28 cellular contexts compared by ENCODE assay signal in the genomic region with DNA sequence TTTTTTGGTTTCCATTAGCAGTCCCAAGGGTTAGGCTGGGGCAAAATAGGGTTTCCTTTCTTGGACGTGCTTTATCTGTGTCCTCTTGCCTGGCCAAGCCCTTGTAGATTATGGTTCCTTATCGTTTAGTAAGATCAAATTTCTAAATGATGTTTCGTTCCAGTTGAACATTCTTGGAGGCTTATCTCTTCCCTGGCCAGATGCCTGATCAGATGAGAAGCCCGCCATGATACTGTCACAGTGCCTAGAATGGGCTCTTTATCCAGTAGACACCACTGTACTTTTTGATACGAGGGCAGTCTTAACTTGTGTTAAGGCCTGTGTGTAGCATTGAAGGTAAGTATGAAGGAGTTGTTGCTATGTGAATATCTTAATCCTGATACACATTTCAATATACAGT.
"Had no signal": no experiment of that assay in that cellular context is flagged by ENCODE, and none has a peak within 500 bp of the region (broad histone marks: within the 10 kb centered on the region; RNA-seq: fewer than 3 reads in every experiment).

No MANE protein-coding gene starts in this region.

- H3K4me3 ChIP-seq: coronary artery, dorsolateral prefrontal cortex, esophagus muscularis mucosa, gastroesophageal sphincter, heart right ventricle, hepatocyte had no signal

- H3K9me3 ChIP-seq: esophagus muscularis mucosa, gastroesophageal sphincter, heart right ventricle had no signal

- H3K79me2 ChIP-seq: hepatocyte had no signal

- H3K36me3 ChIP-seq: WERI-Rb-1 had no signal

- H3K27ac ChIP-seq: brain microvascular endothelial cell, coronary artery, dorsolateral prefrontal cortex, esophagus muscularis mucosa, gastroesophageal sphincter, heart right ventricle, hepatocyte, WERI-Rb-1 had no signal

- DNase-seq: activated B cell treated with CpG ODN at 0.5 μM for 24 hours; activated CD4-positive, alpha-beta T cell treated with anti-CD3 and anti-CD28 coated beads for 48 hours; activated CD4-positive, alpha-beta T cell treated with anti-CD3 and anti-CD28 coated beads, Interleukin-2, amount 50 U/mL, for 1 hour; activated CD4-positive, alpha-beta T cell treated with anti-CD3 and anti-CD28 coated beads, Interleukin-2, amount 50 U/mL, for 48 hours; activated CD8-positive, alpha-beta memory T cell treated with anti-CD3 and anti-CD28 coated beads for 24 hours; activated CD8-positive, alpha-beta T cell treated with anti-CD3 and anti-CD28 coated beads for 36 hours; activated effector memory CD4-positive, alpha-beta T cell treated with Interleukin-2 at 50 U/mL for 16 hours; activated gamma-delta T cell treated with Interleukin-2 at 50 U/mL for 16 hours; activated naive CD4-positive, alpha-beta T cell treated with anti-CD3 and anti-CD28 coated beads, Interleukin-2, amount 50 U/mL, for 16 hours; activated naive CD4-positive, alpha-beta T cell treated with Interleukin-2 at 50 U/mL for 16 hours; activated T-cell treated with anti-CD3 and anti-CD28 coated beads, Interleukin-2, amount 50 U/mL, for 4 hours; brain microvascular endothelial cell; dorsolateral prefrontal cortex; effector memory CD4-positive, alpha-beta T cell; endodermal cell; foreskin melanocyte; heart right ventricle; T-helper 17 cell; T1000; WERI-Rb-1 had no signal

- H3K27me3 ChIP-seq: brain microvascular endothelial cell, dorsolateral prefrontal cortex, esophagus muscularis mucosa, gastroesophageal sphincter, hepatocyte had no signal

- H3K4me1 ChIP-seq: esophagus muscularis mucosa, gastroesophageal sphincter had no signal

- FAIRE-seq: astrocyte, bronchial epithelial cell had no signal

- H3K4me2 ChIP-seq: hepatocyte had no signal

- H2AFZ ChIP-seq: hepatocyte had no signal

- ATAC-seq: activated CD4-positive, CD25-positive, alpha-beta regulatory T cell treated with anti-CD3 and anti-CD28 coated beads, Interleukin-2, amount 50 U/mL, for 24 hours; activated CD8-positive, alpha-beta T cell treated with anti-CD3 and anti-CD28 coated beads for 36 hours; activated T-cell treated with anti-CD3 and anti-CD28 coated beads, Interleukin-2, amount 50 U/mL, for 4 hours; activated T-helper 17 cell treated with anti-CD3 and anti-CD28 coated beads, Interleukin-2, amount 50 U/mL, for 72 hours; gastroesophageal sphincter; heart right ventricle; T-helper 17 cell had no signal
